ENCODE assay signal across 18 cellular contexts in the genomic region with DNA sequence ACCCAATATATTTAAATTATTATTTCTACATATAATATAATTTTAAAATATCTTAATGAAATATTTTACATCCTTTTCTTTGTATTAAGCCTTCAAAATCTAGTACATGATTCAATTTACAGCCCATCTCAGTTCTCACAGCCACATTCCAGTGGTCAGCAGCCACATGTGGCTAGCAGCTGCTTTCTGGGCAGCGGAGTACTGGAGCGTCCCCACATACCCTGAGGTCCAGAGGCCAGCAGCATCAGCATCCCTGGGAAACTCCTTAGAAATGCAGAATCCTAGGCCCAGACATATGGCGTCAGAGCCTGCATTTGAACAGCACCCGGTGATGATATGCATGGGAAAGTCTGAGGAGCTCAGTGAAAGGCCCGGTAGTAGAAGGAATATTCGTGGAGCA. TPM values are rescaled to one million over a fixed set of nuclear protein-coding genes. Genes with fewer than 3 reads are reported as not detected.
A peak's percentile ranks its signal among the peaks of the same experiment; 100 is the strongest.
DNase-seq lines count a peak whose midpoint lies in the region; FAIRE-seq and TF ChIP-seq lines count a peak whose summit lies in the region.
"Had no signal": no experiment of that assay in that cellular context is flagged by ENCODE, and none has a peak within 500 bp of the region (broad histone marks: within the 10 kb centered on the region; RNA-seq: fewer than 3 reads in every experiment).

No MANE protein-coding gene starts in this region.

- no peaks in the 10 kb centered on the region for H3K36me3 Mint-ChIP-seq in astrocyte (ENCODE audit: low read depth, unreplicated experiment)

- H3K4me1 ChIP-seq in astrocyte (ENCODE audit: insufficient read depth, low read length) (no peaks in the 10 kb centered on the region), mesendoderm (ENCODE audit: control insufficient read depth, low read depth, low read length) (no peaks in the 10 kb centered on the region)

- H3K27me3 Mint-ChIP-seq in astrocyte (ENCODE audit: low read depth, unreplicated experiment): peaks cover 75% of the 10 kb centered on the region

- no CpG with 5 or more reads among the region's 6 CpGs for WGBS in mesendoderm (ENCODE audit: extremely low coverage, insufficient coverage, low lambda C conversion rate)

- H4K20me1 ChIP-seq in astrocyte (ENCODE audit: insufficient read depth, low read length): no peaks in the 10 kb centered on the region

- H3K36me3 ChIP-seq in astrocyte (ENCODE audit: insufficient read depth, low read length) (no peaks in the 10 kb centered on the region), mesendoderm (ENCODE audit: control insufficient read depth, insufficient read depth, low read length) (no peaks in the 10 kb centered on the region)

- H2BK120ac ChIP-seq in mesendoderm (ENCODE audit: low read depth, low read length): no peak overlapping the region

- H3K18ac ChIP-seq in mesendoderm (ENCODE audit: low read length): no peak overlapping the region

- no peaks in the 10 kb centered on the region for H3K79me1 ChIP-seq in mesendoderm (ENCODE audit: low read length)

- peaks cover 5% of the 10 kb centered on the region for H3K9me3 Mint-ChIP-seq in astrocyte (ENCODE audit: unreplicated experiment)

- H3K4me1 Mint-ChIP-seq in astrocyte (ENCODE audit: low read depth, unreplicated experiment): no peaks in the 10 kb centered on the region

- no peak overlapping the region for H2AFZ ChIP-seq in astrocyte (ENCODE audit: low read depth, low read length)

- H3K9me3 ChIP-seq in astrocyte (ENCODE audit: insufficient read depth, low read depth, low read length): no peaks in the 10 kb centered on the region

- H3K27ac Mint-ChIP-seq in astrocyte (ENCODE audit: unreplicated experiment): no peak overlapping the region

- H3K4me2 ChIP-seq in astrocyte (ENCODE audit: low read length) (no peak overlapping the region), mesendoderm (ENCODE audit: low read length) (no peak overlapping the region)

- H3K23ac ChIP-seq in mesendoderm (ENCODE audit: low read length): no peak overlapping the region

- H3K27me3 ChIP-seq in astrocyte (ENCODE audit: insufficient read depth, low read length) (peaks cover 41% of the 10 kb centered on the region), mesendoderm (ENCODE audit: insufficient read depth, low read length, poor library complexity) (peaks cover 1% of the 10 kb centered on the region)

- peak; percentile 17 for DNase-seq in activated effector memory CD4-positive, alpha-beta T cell treated with anti-CD3 and anti-CD28 coated beads, Interleukin-2, amount 50 U/mL, for 16 hours
- DNase-seq in activated effector memory CD4-positive, alpha-beta T cell treated with Interleukin-2 at 50 U/mL for 16 hours: no peak
- DNase-seq in astrocyte (ENCODE audit: low read depth) (peak; percentile 19), iris pigment epithelial cell (ENCODE audit: low read depth) (peak; percentile 39), mesendoderm (no peak), NCI-H1436 (lab: John Stamatoyannopoulos, UW) (no peak), DMS 273 (lab: John Stamatoyannopoulos, UW; ENCODE audit: unreplicated experiment) (no peak)
- DNase-seq in activated CD4-positive, CD25-positive, alpha-beta regulatory T cell (lab: John Stamatoyannopoulos, UW): no peak
- DNase-seq: DMS 273 treated with DMSO at 0.1 percent for 48 hours; H7; NCI-H1417; NCI-H1930; NCI-H2171; NCI-H446 treated with DMSO at 0.1 percent for 48 hours; NK-92 treated with Interleukin-12 subunit alpha and Interleukin-12 subunit beta, amount 100 ng/mL, for 24 hours; SHP77 treated with DMSO at 0.1 percent for 48 hours had no signal

- H3K79me2 ChIP-seq in astrocyte (ENCODE audit: insufficient read depth, low read length) (no peaks in the 10 kb centered on the region), mesendoderm (ENCODE audit: control insufficient read depth, insufficient read depth, low read length) (no peaks in the 10 kb centered on the region)

- H2BK15ac ChIP-seq in mesendoderm (replicated peaks; ENCODE audit: low read depth): no peak overlapping the region

- no peak overlapping the region for H3K4me3 Mint-ChIP-seq in astrocyte (ENCODE audit: unreplicated experiment)

- H3K4me3 ChIP-seq in astrocyte (ENCODE audit: insufficient read depth, low read depth, low read length) (no peak overlapping the region), mesendoderm (ENCODE audit: low read length) (no peak overlapping the region)

- FAIRE-seq in astrocyte (lab: Jason Lieb, UNC): no peak

- H3K56ac ChIP-seq in mesendoderm (ENCODE audit: low read length): no peak overlapping the region

- no peak overlapping the region for H2BK5ac ChIP-seq in mesendoderm (ENCODE audit: low read length)

- H4K5ac ChIP-seq in mesendoderm (ENCODE audit: low read length): no peak overlapping the region

- H2AK5ac ChIP-seq in mesendoderm (ENCODE audit: low read length): no peak overlapping the region

- H3K9ac ChIP-seq in astrocyte (ENCODE audit: low read length): no peak overlapping the region
- H3K9ac ChIP-seq in mesendoderm (ENCODE audit: low read length): no peak overlapping the region

- no peak overlapping the region for H4K8ac ChIP-seq in mesendoderm (ENCODE audit: low read depth, low read length)

- TF ChIP-seq CTCF in astrocyte (IDR thresholded peaks at IDR 0.05; ENCODE audit: insufficient read depth, low read depth, low read length): no peak

- no peak overlapping the region for H3K27ac ChIP-seq in astrocyte (ENCODE audit: low read depth, low read length)
- H3K27ac ChIP-seq in mesendoderm (ENCODE audit: low read depth, low read length): no peak overlapping the region
- H3K27ac ChIP-seq: 22Rv1, C4-2B had no signal

- H3K4ac ChIP-seq in mesendoderm (ENCODE audit: low read depth, low read length): no peak overlapping the region

RNA-seq across cellular contexts. Expression of gene LHX4, which starts 8.6 kb away (rescaled TPM):
- 0.14 and 0.36 TPM in 2 replicates for total RNA-seq in astrocyte
- polyA plus RNA-seq in mesendoderm (2013, experiment 1 of 2): 0.21 TPM
- polyA plus RNA-seq in mesendoderm (2013, experiment 2 of 2): 0.18 TPM

Comparison
In these comparisons a context has a peak if more than half of its experiments do, and no peak if none do; other contexts are left out.
1. DNase-seq: peak in activated effector memory CD4-positive, alpha-beta T cell treated with anti-CD3 and anti-CD28 coated beads, Interleukin-2, amount 50 U/mL, for 16 hours (single experiment), astrocyte (single experiment) and iris pigment epithelial cell (single experiment); none in activated effector memory CD4-positive, alpha-beta T cell treated with Interleukin-2 at 50 U/mL for 16 hours (single experiment), mesendoderm (single experiment), activated CD4-positive, CD25-positive, alpha-beta regulatory T cell (0 of 4), NCI-H1436 (single experiment) and DMS 273 (single experiment).